In the genomic region with DNA sequence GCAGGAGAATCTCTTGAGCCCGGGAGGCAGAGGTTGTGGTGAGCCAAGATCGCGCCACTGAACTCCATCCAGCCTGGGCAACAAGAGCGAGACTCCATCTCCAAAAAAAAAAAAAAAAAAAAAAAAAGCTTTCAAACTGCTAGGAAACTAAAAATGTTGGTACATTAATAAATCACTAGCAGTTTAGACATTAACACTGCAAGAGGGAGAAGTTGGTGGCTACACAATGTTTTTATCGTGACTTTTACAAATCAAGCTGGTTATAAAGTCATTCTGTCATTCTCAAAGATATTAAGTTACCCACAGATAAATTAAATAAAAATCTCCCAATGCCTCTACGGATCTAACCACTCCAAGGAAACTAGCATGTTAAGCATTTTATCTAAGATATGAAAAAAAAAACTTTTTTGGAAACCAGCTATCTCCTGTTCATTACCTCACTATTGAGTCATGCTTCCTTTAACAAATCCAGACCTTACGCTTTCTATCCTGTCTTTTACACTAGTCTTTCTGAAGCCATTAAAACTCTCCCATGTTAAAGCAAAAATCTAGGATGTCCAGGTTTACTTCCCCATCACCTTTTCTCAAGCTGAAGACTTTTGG, we compare ENCODE assay signal across 1 cellular context.
TF ChIP-seq lines count a peak whose summit lies in the region.

No MANE protein-coding gene starts in this region.

TF ChIP-seq in IMR-90, 13 proteins besides CTCF, POLR2A, EP300 and RAD21 (continued from another document):
- TF ChIP-seq, protein P1, sequence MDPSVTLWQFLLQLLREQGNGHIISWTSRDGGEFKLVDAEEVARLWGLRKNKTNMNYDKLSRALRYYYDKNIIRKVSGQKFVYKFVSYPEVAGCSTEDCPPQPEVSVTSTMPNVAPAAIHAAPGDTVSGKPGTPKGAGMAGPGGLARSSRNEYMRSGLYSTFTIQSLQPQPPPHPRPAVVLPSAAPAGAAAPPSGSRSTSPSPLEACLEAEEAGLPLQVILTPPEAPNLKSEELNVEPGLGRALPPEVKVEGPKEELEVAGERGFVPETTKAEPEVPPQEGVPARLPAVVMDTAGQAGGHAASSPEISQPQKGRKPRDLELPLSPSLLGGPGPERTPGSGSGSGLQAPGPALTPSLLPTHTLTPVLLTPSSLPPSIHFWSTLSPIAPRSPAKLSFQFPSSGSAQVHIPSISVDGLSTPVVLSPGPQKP (IDR thresholded peaks at IDR 0.05; ENCODE audit: borderline replicate concordance, low read depth, low read length), result no peak
- TF ChIP-seq SMC3 (IDR thresholded peaks at IDR 0.05; ENCODE audit: low read depth, low read length), result no peak
- peak; percentile 39; the same call in 1 of the 2 replicates for TF ChIP-seq CEBPB (IDR thresholded peaks at IDR 0.05; ENCODE audit: low read depth, low read length)
